ENCODE assay signal across 16 cellular contexts in the genomic region with DNA sequence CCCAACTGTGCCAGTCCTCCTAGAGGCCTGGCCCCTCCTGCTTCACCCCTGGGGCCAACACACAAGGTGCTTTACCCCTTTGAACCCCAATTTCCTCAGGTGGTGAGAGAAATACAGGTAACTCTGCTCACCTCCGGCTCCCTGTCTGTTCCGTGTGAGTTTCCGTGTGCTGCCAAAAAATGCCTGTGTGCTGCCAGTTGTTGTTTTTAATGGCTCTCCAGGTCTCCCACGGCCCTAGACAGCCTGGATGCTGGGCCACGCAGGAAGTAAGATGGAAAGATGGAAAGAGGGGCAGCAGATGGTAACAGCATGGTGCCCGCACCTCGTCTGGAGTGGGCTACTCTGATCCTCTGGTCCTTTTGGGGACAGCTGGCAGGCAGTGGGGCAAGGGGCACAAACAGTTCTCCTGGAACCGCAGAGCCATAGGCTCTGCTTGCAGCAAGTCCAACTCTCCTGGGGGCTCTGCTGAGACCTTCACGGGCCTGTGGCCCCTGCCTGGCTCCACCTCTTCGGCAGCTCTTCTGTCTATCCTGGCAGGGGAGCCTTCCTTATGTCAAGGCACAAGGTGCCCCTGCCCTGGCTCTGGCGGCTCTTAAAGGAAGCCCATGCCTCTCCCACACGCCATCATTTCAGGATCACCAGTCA.
"Had no signal": no experiment of that assay in that cellular context is flagged by ENCODE, and none has a peak within 500 bp of the region (broad histone marks: within the 10 kb centered on the region; RNA-seq: fewer than 3 reads in every experiment).

No MANE protein-coding gene starts in this region.

- H3K27ac ChIP-seq: gastrocnemius medialis, left lung, parathyroid adenoma, tibial artery had no signal

- H2AFZ ChIP-seq: parathyroid adenoma had no signal

- ATAC-seq: activated CD8-positive, alpha-beta T cell treated with anti-CD3 and anti-CD28 coated beads for 36 hours; esophagus mucosa; gastrocnemius medialis; left lung had no signal

- H3K36me3 ChIP-seq: gastrocnemius medialis, left lung, tibial artery had no signal

- H3K4me3 ChIP-seq: gastrocnemius medialis, left lung, tibial artery had no signal

- H3K9me3 Mint-ChIP-seq: activated CD4-positive, alpha-beta T cell treated with anti-CD3 and anti-CD28 coated beads, Interleukin-2, amount 10 ng/mL, durations not matched to agents 24 days and 14 days; activated CD8-positive, alpha-beta T cell treated with anti-CD3 and anti-CD28 coated beads for 36 hours; activated naive CD8-positive, alpha-beta T cell treated with anti-CD3 and anti-CD28 coated beads, Interleukin-2, amount 10 ng/mL, durations not matched to agents 7 days and 5 days; activated T-cell treated with anti-CD3 and anti-CD28 coated beads, Interleukin-2, amount 50 U/mL, for 24 hours; activated T-helper 2 cell treated with anti-CD3 and anti-CD28 coated beads, Interferon-gamma antibody, Interleukin-2, Interleukin-4, amounts not matched to agents 10 μg/mL and 5 μg/mL and 100 μg/mL, durations not matched to agents 14 hours and 24 hours and 36 hours; central memory CD8-positive, alpha-beta T cell had no signal

- H3K9me3 ChIP-seq: gastrocnemius medialis, left lung, tibial artery had no signal

- H3K4me1 ChIP-seq: gastrocnemius medialis, parathyroid adenoma had no signal

- H3K27ac Mint-ChIP-seq: activated CD4-positive, alpha-beta T cell treated with anti-CD3 and anti-CD28 coated beads, Interleukin-2, amount 10 ng/mL, durations not matched to agents 24 days and 14 days; activated CD8-positive, alpha-beta T cell treated with anti-CD3 and anti-CD28 coated beads for 36 hours; activated naive CD8-positive, alpha-beta T cell treated with anti-CD3 and anti-CD28 coated beads, Interleukin-2, amount 10 ng/mL, durations not matched to agents 7 days and 5 days; activated T-cell treated with anti-CD3 and anti-CD28 coated beads, Interleukin-2, amount 50 U/mL, for 24 hours; activated T-helper 2 cell treated with anti-CD3 and anti-CD28 coated beads, Interferon-gamma antibody, Interleukin-2, Interleukin-4, amounts not matched to agents 10 μg/mL and 5 μg/mL and 100 μg/mL, durations not matched to agents 14 hours and 24 hours and 36 hours had no signal

- H3K4me3 Mint-ChIP-seq: activated CD4-positive, alpha-beta T cell treated with anti-CD3 and anti-CD28 coated beads, Interleukin-2, amount 10 ng/mL, durations not matched to agents 24 days and 14 days; activated CD8-positive, alpha-beta T cell treated with anti-CD3 and anti-CD28 coated beads for 36 hours; activated naive CD8-positive, alpha-beta T cell treated with anti-CD3 and anti-CD28 coated beads, Interleukin-2, amount 10 ng/mL, durations not matched to agents 7 days and 5 days; activated T-cell treated with anti-CD3 and anti-CD28 coated beads, Interleukin-2, amount 50 U/mL, for 24 hours; brain; central memory CD8-positive, alpha-beta T cell had no signal

- H3K36me3 Mint-ChIP-seq: activated naive CD8-positive, alpha-beta T cell treated with anti-CD3 and anti-CD28 coated beads, Interleukin-2, amount 10 ng/mL, durations not matched to agents 7 days and 5 days; brain had no signal

- H3K9ac ChIP-seq: parathyroid adenoma had no signal

- H3K4me1 Mint-ChIP-seq: activated naive CD8-positive, alpha-beta T cell treated with anti-CD3 and anti-CD28 coated beads, Interleukin-2, amount 10 ng/mL, durations not matched to agents 7 days and 5 days; central memory CD8-positive, alpha-beta T cell had no signal

- DNase-seq: activated CD4-positive, alpha-beta T cell treated with anti-CD3 and anti-CD28 coated beads, Interleukin-2, amount 10 ng/mL, durations not matched to agents 24 days and 14 days; activated CD8-positive, alpha-beta T cell treated with anti-CD3 and anti-CD28 coated beads for 36 hours; activated naive CD4-positive, alpha-beta T cell treated with Interleukin-2 at 50 U/mL for 16 hours; activated naive CD8-positive, alpha-beta T cell treated with anti-CD3 and anti-CD28 coated beads, Interleukin-2, amount 10 ng/mL, durations not matched to agents 7 days and 5 days; activated T-cell treated with anti-CD3 and anti-CD28 coated beads, Interleukin-2, amount 50 U/mL, for 24 hours; cortex of kidney; gastrocnemius medialis; mammary epithelial cell; stimulated activated naive CD4-positive, alpha-beta T cell treated with Interleukin-2 at 50 U/mL for 16 hours; tibial artery had no signal
